In genomic region chr6:125363360-125364121, GRCh38 we compare ENCODE assay signal across 9 cellular contexts.
DNase-seq lines count a peak whose midpoint lies in the region; ATAC-seq, FAIRE-seq and TF ChIP-seq lines count a peak whose summit lies in the region.
"Had no signal": no experiment of that assay in that cellular context is flagged by ENCODE, and none has a peak within 500 bp of the region (broad histone marks: within the 10 kb centered on the region; RNA-seq: fewer than 3 reads in every experiment).

No MANE protein-coding gene starts in this region.

- H3K9ac ChIP-seq in duodenal mucosa (ENCODE audit: low read depth in 1 of 2, low read length in 2 of 2) = peak overlapping the region in 1 of 2 donors; percentile 15
- no peak overlapping the region for H3K9ac ChIP-seq in HepG2 (ENCODE audit: insufficient read depth, low read depth, low read length)

- ATAC-seq in HepG2 (peak; percentile 97), HG03342 (IDR thresholded peaks at IDR 0.05; ENCODE audit: unreplicated experiment) (no peak), GM19455 (IDR thresholded peaks at IDR 0.05; ENCODE audit: unreplicated experiment) (no peak)
- ATAC-seq: HCT116 had no signal

- H3K36me3 ChIP-seq in duodenal mucosa (ENCODE audit: control insufficient read depth in 1 of 2, insufficient read depth in 2 of 2, low read length in 2 of 2) (no peaks in the 10 kb centered on the region), HepG2 (replicated peaks in 1 of 2; ENCODE audit: control insufficient read depth in 1 of 2, insufficient read depth in 2 of 2, low read length in 2 of 2) (no peaks in the 10 kb centered on the region), suprapubic skin (no peaks in the 10 kb centered on the region)

- 0 out of 2 replicates have a peak, but pooled peaks have one; percentile 19 for TF ChIP-seq CTCF in HepG2 (CRISPR knock-in tag; IDR thresholded peaks at IDR 0.05)
- no peak for TF ChIP-seq CTCF in suprapubic skin (IDR thresholded peaks at IDR 0.05)

- in situ Hi-C loops in HepG2 (cut with HindIII; ENCODE audit: extremely low pct_ligation_motif_present, low pct_unique_long_range_greater_than_20kb) = no loop called here

- TF ChIP-seq POLR2A in HepG2 (IDR thresholded peaks at IDR 0.05; ENCODE audit: insufficient read depth in 1 of 2, low read depth in 2 of 2, low read length in 2 of 2) (no peak), suprapubic skin (IDR thresholded peaks at IDR 0.05) (no peak)

- H3K4me2 ChIP-seq in HepG2 (ENCODE audit: low read depth, low read length) = peak overlapping the region; percentile 72

- no peak for FAIRE-seq in HepG2 (lab: Jason Lieb, UNC)

- no peak overlapping the region for H3K27ac ChIP-seq in duodenal mucosa (ENCODE audit: low read depth, low read length)
- H3K27ac ChIP-seq in HepG2 (ENCODE audit: extremely low read length, insufficient read depth, low read length) = no peak overlapping the region
- H3K27ac ChIP-seq in suprapubic skin = peak overlapping the region; percentile 56

- no peaks in the 10 kb centered on the region for H3K79me2 ChIP-seq in HepG2 (ENCODE audit: insufficient read depth, low read length)

- TF ChIP-seq RAD21 in HepG2 (CRISPR knock-in tag; IDR thresholded peaks at IDR 0.05) = no peak

- intact Hi-C loops in HepG2 (cut with micrococcal nuclease; ENCODE audit: unreplicated experiment) = no loop called here

- POLR2A ChIA-PET in HepG2 (lab: Yijun Ruan, JAX) = no interaction called here

- H3K27me3 ChIP-seq in duodenal mucosa (ENCODE audit: control insufficient read depth in 1 of 2, insufficient read depth in 2 of 2, low read length in 2 of 2) = peaks cover 22 to 33% of the 10 kb centered on the region in 2 donors
- peaks cover 2 to 36% of the 10 kb centered on the region in 2 experiments; a peak in 4 of 5 replicates for H3K27me3 ChIP-seq in HepG2 (ENCODE audit: control insufficient read depth in 1 of 2, insufficient read depth in 2 of 2, low read length in 2 of 2)
- H3K27me3 ChIP-seq in suprapubic skin = peaks cover 4% of the 10 kb centered on the region

- CTCF ChIA-PET in HepG2 (lab: Yijun Ruan, JAX; ENCODE audit: low intra/inter-chr PET ratio, low total read pairs) = no interaction called here

- no peaks in the 10 kb centered on the region for H4K20me1 ChIP-seq in HepG2 (ENCODE audit: insufficient read depth, low read length)

- no TSS peak for BruUV-seq in HepG2 (replicated peaks; lab: Mats Ljungman, UMichigan)

- H3K9me3 ChIP-seq in duodenal mucosa (ENCODE audit: control insufficient read depth in 1 of 2, low read length in 2 of 2) = no peaks in the 10 kb centered on the region
- H3K9me3 ChIP-seq in HepG2 (ENCODE audit: low read length) = no peaks in the 10 kb centered on the region
- no peaks in the 10 kb centered on the region for H3K9me3 ChIP-seq in suprapubic skin

- H3K4me3 ChIP-seq in duodenal mucosa (ENCODE audit: low read depth in 1 of 2, low read length in 2 of 2) (peak overlapping the region; percentile 42 to 54), HepG2 (replicated peaks in 1 of 3; ENCODE audit: insufficient read depth in 1 of 3, low read depth in 2 of 3, low read length in 3 of 3) (peak overlapping the region; percentile 27 to 67 (median 41); a peak in 5 of 6 replicates), suprapubic skin (peak overlapping the region; percentile 46)

- no peak for TF ChIP-seq EP300 in HepG2 (IDR thresholded peaks at IDR 0.05; ENCODE audit: low read depth in 2 of 2, low read length in 2 of 2)
- no peak for TF ChIP-seq EP300 in HepG2 (CRISPR knock-in tag; IDR thresholded peaks at IDR 0.05; ENCODE audit: borderline replicate concordance)
- no peak for TF ChIP-seq EP300 in suprapubic skin (IDR thresholded peaks at IDR 0.05)

- DNase-seq in DMS53 (lab: John Stamatoyannopoulos, UW) (peak; percentile 78), NCI-H2171 treated with DMSO at 0.1 percent for 48 hours (lab: John Stamatoyannopoulos, UW) (peak; percentile 81), HepG2 (ENCODE audit: low spot score) (peak; percentile 10), suprapubic skin (ENCODE audit: low spot score in 2 of 2) (peak; percentile 65 to 82), HPDE6-E6E7 (ENCODE audit: extremely low spot score) (no peak)

- 3% methylated on average over 32 of the region's 43 CpGs for WGBS in HepG2 (ENCODE audit: low lambda C conversion rate)
- WGBS in suprapubic skin = 8% methylated on average over 22 of the region's 43 CpGs

- H3K4me1 ChIP-seq in duodenal mucosa (ENCODE audit: control insufficient read depth in 1 of 2, insufficient read depth in 2 of 2, low read length in 2 of 2) = peaks cover 0 to 7% of the 10 kb centered on the region in 2 donors
- H3K4me1 ChIP-seq in HepG2 (ENCODE audit: insufficient read depth, low read length) = peaks cover 13% of the 10 kb centered on the region
- peaks cover 18% of the 10 kb centered on the region for H3K4me1 ChIP-seq in suprapubic skin

- no peak overlapping the region for H2AFZ ChIP-seq in HepG2 (ENCODE audit: low read length)

TF ChIP-seq in HepG2, 621 proteins besides CTCF, POLR2A, EP300 and RAD21 (continues in another document):
- peak; percentile 51 for TF ChIP-seq HNRNPLL (IDR thresholded peaks at IDR 0.05; ENCODE audit: low read depth, low read length, poor library complexity, severe bottlenecking)
- no peak for TF ChIP-seq RCOR2 (CRISPR knock-in tag; IDR thresholded peaks at IDR 0.05)
- no peak for TF ChIP-seq TRIM24 (CRISPR knock-in tag; IDR thresholded peaks at IDR 0.05)
- TF ChIP-seq RELA (CRISPR knock-in tag; IDR thresholded peaks at IDR 0.05) = no peak
- no peak for TF ChIP-seq HBP1 (CRISPR knock-in tag; IDR thresholded peaks at IDR 0.05; ENCODE audit: low read depth)
- TF ChIP-seq ZNF609 (CRISPR knock-in tag; IDR thresholded peaks at IDR 0.05; ENCODE audit: borderline replicate concordance) = no peak
- no peak for TF ChIP-seq FOXJ3 (CRISPR knock-in tag; IDR thresholded peaks at IDR 0.05; ENCODE audit: borderline replicate concordance)
- no peak for TF ChIP-seq HNRNPK (IDR thresholded peaks at IDR 0.05; ENCODE audit: low read depth, low read length, poor library complexity, severe bottlenecking)
- TF ChIP-seq ZNF619 (CRISPR knock-in tag; IDR thresholded peaks at IDR 0.05) = 0 out of 2 replicates have a peak, but pooled peaks have one; percentile 66
- no peak for TF ChIP-seq HIC2 (CRISPR knock-in tag; IDR thresholded peaks at IDR 0.05; ENCODE audit: low read depth)
- no peak for TF ChIP-seq ZNF605 (CRISPR knock-in tag; IDR thresholded peaks at IDR 0.05)
- TF ChIP-seq SMAD9 (CRISPR knock-in tag; IDR thresholded peaks at IDR 0.05) = no peak
